1 cellular context compared by ENCODE assay signal in the genomic region with DNA sequence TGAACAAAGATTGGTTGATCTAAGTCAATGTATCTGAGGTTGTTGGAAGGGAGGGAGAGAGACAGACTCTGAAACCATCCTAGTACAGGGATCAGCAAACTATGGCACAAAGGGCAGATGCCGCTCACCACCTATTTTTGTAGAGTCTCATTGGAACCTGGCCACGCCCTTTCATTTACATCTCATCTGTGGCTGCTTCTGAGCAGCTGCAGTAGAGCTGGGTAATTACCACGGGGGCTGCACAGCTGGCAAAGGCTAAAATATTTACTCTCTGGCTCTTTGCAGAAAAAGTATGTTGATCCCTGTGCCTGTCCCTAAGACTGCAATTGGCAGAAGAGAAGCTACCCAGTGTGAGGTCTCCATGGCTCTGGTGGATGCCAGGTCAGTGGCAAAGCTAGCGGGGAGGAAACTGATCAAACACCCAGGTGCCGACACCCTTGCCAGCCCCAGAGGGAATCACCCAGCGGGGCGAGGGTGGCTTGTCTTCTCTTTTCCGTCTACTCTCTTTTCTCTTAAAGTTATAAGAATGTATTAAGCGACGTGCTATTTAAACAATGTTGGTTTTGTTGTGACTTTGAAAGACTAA.
TF ChIP-seq lines count a peak whose summit lies in the region.

No MANE protein-coding gene starts in this region.

TF ChIP-seq in GM12878, 131 proteins besides CTCF, POLR2A, EP300 and RAD21:
- TF ChIP-seq ETV6 (conservative IDR thresholded peaks at IDR 0.05 in 1 of 2, IDR thresholded peaks at IDR 0.05 in 1 of 2; ENCODE audit: borderline replicate concordance in 1 of 2, low read depth in 1 of 2), result no peak
- TF ChIP-seq, protein P1, sequence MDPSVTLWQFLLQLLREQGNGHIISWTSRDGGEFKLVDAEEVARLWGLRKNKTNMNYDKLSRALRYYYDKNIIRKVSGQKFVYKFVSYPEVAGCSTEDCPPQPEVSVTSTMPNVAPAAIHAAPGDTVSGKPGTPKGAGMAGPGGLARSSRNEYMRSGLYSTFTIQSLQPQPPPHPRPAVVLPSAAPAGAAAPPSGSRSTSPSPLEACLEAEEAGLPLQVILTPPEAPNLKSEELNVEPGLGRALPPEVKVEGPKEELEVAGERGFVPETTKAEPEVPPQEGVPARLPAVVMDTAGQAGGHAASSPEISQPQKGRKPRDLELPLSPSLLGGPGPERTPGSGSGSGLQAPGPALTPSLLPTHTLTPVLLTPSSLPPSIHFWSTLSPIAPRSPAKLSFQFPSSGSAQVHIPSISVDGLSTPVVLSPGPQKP (IDR thresholded peaks at IDR 0.05; ENCODE audit: low read depth, low read length), result no peak
- no peak for TF ChIP-seq BACH1 (IDR thresholded peaks at IDR 0.05; ENCODE audit: borderline replicate concordance)
TF ChIP-seq in GM12878: peak in this region for 0.
